23 cellular contexts compared by ENCODE assay signal in the genomic region with DNA sequence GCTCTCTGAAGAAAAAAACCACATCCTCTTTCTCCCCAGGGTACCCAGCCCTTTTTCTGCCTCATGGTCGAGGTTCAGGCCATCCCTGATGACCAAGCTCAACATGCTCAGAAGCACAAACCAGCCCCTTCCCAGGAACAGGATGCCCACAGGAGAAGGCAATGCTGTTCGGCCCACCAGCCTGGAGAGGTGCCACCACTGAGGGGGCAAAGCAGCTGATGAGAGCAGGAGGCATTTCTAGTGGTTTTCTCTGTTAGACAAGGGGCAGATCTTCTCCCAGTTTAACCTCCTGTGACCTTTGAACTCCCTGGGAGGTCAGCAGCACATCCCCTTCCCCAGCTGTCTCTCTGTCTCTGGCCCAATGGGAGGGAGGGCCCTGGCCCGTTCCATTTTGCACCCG.
"Had no signal": no experiment of that assay in that cellular context is flagged by ENCODE, and none has a peak within 500 bp of the region (broad histone marks: within the 10 kb centered on the region; RNA-seq: fewer than 3 reads in every experiment).

No MANE protein-coding gene starts in this region.

- H3K9ac ChIP-seq: parathyroid adenoma had no signal

- DNase-seq: activated CD4-positive, alpha-beta T cell treated with anti-CD3 and anti-CD28 coated beads for 4 hours; activated CD4-positive, alpha-beta T cell treated with anti-CD3 and anti-CD28 coated beads, Interleukin-2, amount 50 U/mL, for 4 hours; activated gamma-delta T cell treated with Interleukin-2 at 50 U/mL for 16 hours; activated naive CD8-positive, alpha-beta T cell treated with anti-CD3 and anti-CD28 coated beads, Interleukin-2, amount 50 U/mL, for 24 hours; activated T-cell treated with anti-CD3 and anti-CD28 coated beads, Interleukin-2, amount 50 U/mL, for 1 hour; amygdala; central memory CD4-positive, alpha-beta T cell; effector CD8-positive, alpha-beta T cell; esophagus squamous epithelium; left ventricle myocardium inferior; occipital lobe; spleen; stimulated activated naive CD8-positive, alpha-beta T cell treated with anti-CD3 and anti-CD28 coated beads, Interleukin-15, Interleukin-2, amounts not matched to agents 100 U/mL and 50 U/mL, for 24 hours; T-cell; trophoblast cell; uterus had no signal

- ATAC-seq: activated naive CD8-positive, alpha-beta T cell treated with anti-CD3 and anti-CD28 coated beads, Interleukin-2, amount 50 U/mL, for 24 hours; stimulated activated naive CD8-positive, alpha-beta T cell treated with anti-CD3 and anti-CD28 coated beads, Interleukin-15, Interleukin-2, amounts not matched to agents 100 U/mL and 50 U/mL, for 24 hours; T-cell had no signal

- H2AFZ ChIP-seq: parathyroid adenoma had no signal

- H3K27me3 ChIP-seq: uterus had no signal

- H3K9me3 ChIP-seq: esophagus squamous epithelium, left ventricle myocardium inferior, spleen, thoracic aorta, uterus had no signal

- H3K27ac ChIP-seq: epithelial cell of prostate, esophagus squamous epithelium, left ventricle myocardium inferior, parathyroid adenoma, spleen, thoracic aorta, uterus had no signal

- H3K36me3 ChIP-seq: esophagus squamous epithelium, left ventricle myocardium inferior, thoracic aorta, uterus had no signal

- H3K79me2 ChIP-seq: parathyroid adenoma had no signal

- H3K4me3 ChIP-seq: lung, uterus had no signal

- H3K4me1 ChIP-seq: left ventricle myocardium inferior, parathyroid adenoma had no signal

- FAIRE-seq: endometrium, frontal cortex, islet of Langerhans had no signal
